ENCODE assay signal across 1 cellular context in the genomic region with DNA sequence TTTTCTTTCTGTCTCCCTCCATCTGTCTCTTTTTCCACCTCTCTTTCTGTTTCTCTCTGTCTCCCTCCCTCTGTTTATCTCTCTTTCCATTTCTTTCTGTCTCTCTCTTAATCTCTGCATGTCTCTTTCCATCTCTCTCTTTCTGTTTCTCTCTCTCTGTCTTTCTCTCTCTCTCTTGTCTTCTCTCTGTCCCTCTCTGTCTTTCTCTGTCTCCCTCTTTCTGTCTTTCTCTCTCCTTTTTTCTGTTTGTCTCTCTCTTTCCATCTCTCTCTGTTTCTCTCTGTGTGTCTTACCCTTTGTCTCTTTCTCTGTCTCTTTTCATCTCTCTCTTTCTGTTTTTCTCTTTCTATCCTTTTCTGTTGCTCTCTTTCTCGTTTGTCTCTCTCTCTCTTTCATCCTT.
A peak's percentile ranks its signal among the peaks of the same experiment; 100 is the strongest.
TF ChIP-seq lines count a peak whose summit lies in the region.

No MANE protein-coding gene starts in this region.

TF ChIP-seq in K562, 482 proteins besides CTCF, POLR2A, EP300 and RAD21:
- TF ChIP-seq, protein P1, sequence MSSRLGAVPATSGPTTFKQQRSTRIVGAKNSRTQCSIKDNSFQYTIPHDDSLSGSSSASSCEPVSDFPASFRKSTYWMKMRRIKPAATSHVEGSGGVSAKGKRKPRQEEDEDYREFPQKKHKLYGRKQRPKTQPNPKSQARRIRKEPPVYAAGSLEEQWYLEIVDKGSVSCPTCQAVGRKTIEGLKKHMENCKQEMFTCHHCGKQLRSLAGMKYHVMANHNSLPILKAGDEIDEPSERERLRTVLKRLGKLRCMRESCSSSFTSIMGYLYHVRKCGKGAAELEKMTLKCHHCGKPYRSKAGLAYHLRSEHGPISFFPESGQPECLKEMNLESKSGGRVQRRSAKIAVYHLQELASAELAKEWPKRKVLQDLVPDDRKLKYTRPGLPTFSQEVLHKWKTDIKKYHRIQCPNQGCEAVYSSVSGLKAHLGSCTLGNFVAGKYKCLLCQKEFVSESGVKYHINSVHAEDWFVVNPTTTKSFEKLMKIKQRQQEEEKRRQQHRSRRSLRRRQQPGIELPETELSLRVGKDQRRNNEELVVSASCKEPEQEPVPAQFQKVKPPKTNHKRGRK (tag; IDR thresholded peaks at IDR 0.05) = peak; percentile 80
- TF ChIP-seq, protein P2, sequence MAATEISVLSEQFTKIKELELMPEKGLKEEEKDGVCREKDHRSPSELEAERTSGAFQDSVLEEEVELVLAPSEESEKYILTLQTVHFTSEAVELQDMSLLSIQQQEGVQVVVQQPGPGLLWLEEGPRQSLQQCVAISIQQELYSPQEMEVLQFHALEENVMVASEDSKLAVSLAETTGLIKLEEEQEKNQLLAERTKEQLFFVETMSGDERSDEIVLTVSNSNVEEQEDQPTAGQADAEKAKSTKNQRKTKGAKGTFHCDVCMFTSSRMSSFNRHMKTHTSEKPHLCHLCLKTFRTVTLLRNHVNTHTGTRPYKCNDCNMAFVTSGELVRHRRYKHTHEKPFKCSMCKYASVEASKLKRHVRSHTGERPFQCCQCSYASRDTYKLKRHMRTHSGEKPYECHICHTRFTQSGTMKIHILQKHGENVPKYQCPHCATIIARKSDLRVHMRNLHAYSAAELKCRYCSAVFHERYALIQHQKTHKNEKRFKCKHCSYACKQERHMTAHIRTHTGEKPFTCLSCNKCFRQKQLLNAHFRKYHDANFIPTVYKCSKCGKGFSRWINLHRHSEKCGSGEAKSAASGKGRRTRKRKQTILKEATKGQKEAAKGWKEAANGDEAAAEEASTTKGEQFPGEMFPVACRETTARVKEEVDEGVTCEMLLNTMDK (IDR thresholded peaks at IDR 0.05; ENCODE audit: borderline replicate concordance, insufficient read depth, low read depth, low read length, poor library complexity, severe bottlenecking) = no peak
- TF ChIP-seq ZNF778 (CRISPR knock-in tag; IDR thresholded peaks at IDR 0.05) = no peak
- TF ChIP-seq POLR2H (tag; IDR thresholded peaks at IDR 0.05; ENCODE audit: low read depth) = no peak
- no peak for TF ChIP-seq TAF9B (IDR thresholded peaks at IDR 0.05; ENCODE audit: partially characterized antibody)
- no peak for TF ChIP-seq RB1 (IDR thresholded peaks at IDR 0.05; ENCODE audit: low read depth)
